Comparison of ENCODE assay signal across 1 cellular context in genomic region chr7:16234493-16235151, GRCh38.
TF ChIP-seq lines count a peak whose summit lies in the region.

No MANE protein-coding gene starts in this region.

TF ChIP-seq in HCT116, 20 proteins besides CTCF, POLR2A, EP300 and RAD21 (continued from another document):
- no peak for TF ChIP-seq MAX (IDR thresholded peaks at IDR 0.05)
